Comparison of ENCODE assay signal across 22 cellular contexts in the genomic region with DNA sequence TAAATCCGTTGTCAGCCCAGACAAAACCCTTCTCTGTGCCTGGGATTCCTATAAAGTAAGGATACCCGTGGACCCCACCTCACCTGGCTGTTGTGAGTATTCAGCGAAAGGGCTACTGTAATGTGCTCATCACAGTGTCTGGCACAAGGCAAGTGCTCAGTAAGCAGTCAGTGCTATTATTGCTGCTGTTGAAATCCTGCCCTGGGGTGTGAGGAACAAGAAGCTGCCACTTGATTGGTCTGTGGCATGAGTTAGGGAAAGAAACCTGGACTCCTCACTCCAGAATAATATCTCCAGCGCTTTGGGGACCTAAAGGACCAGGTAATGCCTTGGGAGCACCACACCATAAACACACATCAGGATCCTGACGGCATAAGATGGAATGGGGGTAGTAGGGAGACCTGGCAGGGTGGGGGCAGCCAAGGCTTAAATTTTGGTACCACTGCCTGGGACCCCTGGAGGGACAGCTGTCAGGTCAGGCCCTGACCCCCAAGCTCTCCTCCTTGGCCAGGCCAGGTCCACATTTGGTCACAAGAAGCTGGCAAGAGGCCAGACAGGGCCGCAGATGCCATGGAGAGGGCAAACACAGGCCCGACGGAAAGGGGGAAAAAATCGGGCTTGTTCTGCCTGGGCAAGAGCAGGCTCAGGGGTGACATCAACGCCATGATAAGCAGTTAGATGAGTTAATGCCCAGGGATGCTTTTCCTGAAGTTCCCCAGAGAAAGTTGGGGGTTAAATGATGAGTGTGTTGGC.
DNase-seq lines count a peak whose midpoint lies in the region; ATAC-seq and TF ChIP-seq lines count a peak whose summit lies in the region.
"Had no signal": no experiment of that assay in that cellular context is flagged by ENCODE, and none has a peak within 500 bp of the region (broad histone marks: within the 10 kb centered on the region; RNA-seq: fewer than 3 reads in every experiment).

No MANE protein-coding gene starts in this region.

- H3K4me3 Mint-ChIP-seq in HFFc6, result no peak overlapping the region; the same call in 1 of the 2 replicates
- no peak overlapping the region for H3K4me3 Mint-ChIP-seq in stimulated activated effector memory CD8-positive, alpha-beta T cell treated with anti-CD3 and anti-CD28 coated beads, Interleukin-12 subunit alpha, Interleukin-12 subunit beta, amount 100 ng/mL, for 72 hours
- H3K4me3 Mint-ChIP-seq: natural killer cell treated with Interleukin-12 subunit alpha and Interleukin-12 subunit beta and Interleukin-15 and Interleukin-18, amount 100 ng/mL, for 72 hours; WTC11 had no signal

- ATAC-seq in heart right ventricle, result peak in 2 of 8 donors; percentile 16 to 28
- ATAC-seq in stimulated activated effector memory CD8-positive, alpha-beta T cell treated with anti-CD3 and anti-CD28 coated beads, Interleukin-12 subunit alpha, Interleukin-12 subunit beta, amount 100 ng/mL, for 72 hours, result no peak
- ATAC-seq: natural killer cell treated with Interleukin-12 subunit alpha and Interleukin-12 subunit beta and Interleukin-15 and Interleukin-18, amount 100 ng/mL, for 72 hours; stimulated activated naive CD8-positive, alpha-beta T cell treated with anti-CD3 and anti-CD28 coated beads, Interleukin-15, Interleukin-2, amounts not matched to agents 100 U/mL and 50 U/mL, for 24 hours; WTC11 had no signal

- peaks cover 2% of the 10 kb centered on the region for H3K27me3 Mint-ChIP-seq in HFFc6 (ENCODE audit: insufficient read depth)
- H3K27me3 Mint-ChIP-seq: natural killer cell treated with Interleukin-12 subunit alpha and Interleukin-12 subunit beta and Interleukin-15 and Interleukin-18, amount 100 ng/mL, for 72 hours had no signal

- peaks cover 0 to 4% (median 0%) of the 10 kb centered on the region in 11 donors for H3K9me3 ChIP-seq in heart right ventricle
- H3K9me3 ChIP-seq: BE2C had no signal

- in situ Hi-C loops in brain microvascular endothelial cell (cut with HindIII; ENCODE audit: low pct_ligation_motif_present, low sequenced_read_pairs), result no loop called here

- TF ChIP-seq CTCF in HFFc6 (IDR thresholded peaks at IDR 0.05), result no peak
- TF ChIP-seq CTCF in brain microvascular endothelial cell (IDR thresholded peaks at IDR 0.05; ENCODE audit: low read depth, low read length, missing control alignments), result no peak
- TF ChIP-seq CTCF in heart right ventricle (IDR thresholded peaks at IDR 0.05), result no peak

- WGBS in heart right ventricle, 2 donors, result 70 to 76% methylated on average over 10 of the region's 10 CpGs

- intact Hi-C loops in heart right ventricle (cut with DNase I), result loop anchor here in 4 of 10 donors (2.0 to 10.0 kb wide), 4 partner anchors 53 to 216 kb away; no protein-coding TSS in a partner anchor

- DNase-seq in HFFc6 (no peak), brain microvascular endothelial cell (no peak), heart right ventricle (no peak), iPS-NIHi7 (ENCODE audit: extremely low spot score) (no peak), HPDE6-E6E7 (ENCODE audit: extremely low spot score) (no peak), NCI-H2171 (lab: John Stamatoyannopoulos, UW) (no peak)
- DNase-seq in stimulated activated effector memory CD8-positive, alpha-beta T cell treated with anti-CD3 and anti-CD28 coated beads, Interleukin-12 subunit alpha, Interleukin-12 subunit beta, amount 100 ng/mL, for 72 hours (ENCODE audit: low spot score in 2 of 2), result no peak
- DNase-seq: activated CD4-positive, alpha-beta T cell treated with anti-CD3 and anti-CD28 coated beads, Interleukin-2, amount 50 U/mL, for 48 hours; activated gamma-delta T cell treated with Interleukin-2 at 50 U/mL for 16 hours; BE2C; dorsolateral prefrontal cortex; EL; erythroblast; NCI-H774; stimulated activated CD4-positive, alpha-beta T cell treated with anti-CD3 and anti-CD28 coated beads, Interleukin-1b, Interleukin-23, amount 100 ng/mL, for 48 hours; stimulated activated naive CD8-positive, alpha-beta T cell treated with anti-CD3 and anti-CD28 coated beads, Interleukin-15, Interleukin-2, amounts not matched to agents 100 U/mL and 50 U/mL, for 24 hours; T-helper 9 cell had no signal

- H3K27ac ChIP-seq in brain microvascular endothelial cell, result peak overlapping the region; percentile 27
- H3K27ac ChIP-seq in heart right ventricle, result peak overlapping the region; percentile 11 to 97 (median 76)
- H3K27ac ChIP-seq: parathyroid adenoma, SK-N-MC had no signal

- peaks cover 96% of the 10 kb centered on the region for H3K4me1 Mint-ChIP-seq in HFFc6 (ENCODE audit: low read depth)
- H3K4me1 Mint-ChIP-seq in stimulated activated effector memory CD8-positive, alpha-beta T cell treated with anti-CD3 and anti-CD28 coated beads, Interleukin-12 subunit alpha, Interleukin-12 subunit beta, amount 100 ng/mL, for 72 hours, result peaks cover 49% of the 10 kb centered on the region

- peak overlapping the region; percentile 78 for H3K27ac Mint-ChIP-seq in HFFc6
- peak overlapping the region; percentile 61 for H3K27ac Mint-ChIP-seq in stimulated activated effector memory CD8-positive, alpha-beta T cell treated with anti-CD3 and anti-CD28 coated beads, Interleukin-12 subunit alpha, Interleukin-12 subunit beta, amount 100 ng/mL, for 72 hours

- H3K36me3 ChIP-seq in brain microvascular endothelial cell (replicated peaks) (no peaks in the 10 kb centered on the region), heart right ventricle (no peaks in the 10 kb centered on the region)
- H3K36me3 ChIP-seq: BE2C, tibial nerve had no signal

- H3K36me3 Mint-ChIP-seq in HFFc6 (ENCODE audit: low read depth), result no peaks in the 10 kb centered on the region
- no peaks in the 10 kb centered on the region for H3K36me3 Mint-ChIP-seq in stimulated activated effector memory CD8-positive, alpha-beta T cell treated with anti-CD3 and anti-CD28 coated beads, Interleukin-12 subunit alpha, Interleukin-12 subunit beta, amount 100 ng/mL, for 72 hours
- H3K36me3 Mint-ChIP-seq: natural killer cell treated with Interleukin-12 subunit alpha and Interleukin-12 subunit beta and Interleukin-15 and Interleukin-18, amount 100 ng/mL, for 72 hours had no signal

- no peaks in the 10 kb centered on the region for H3K27me3 ChIP-seq in brain microvascular endothelial cell (replicated peaks)
- H3K27me3 ChIP-seq in heart right ventricle, result no peaks in the 10 kb centered on the region
- H3K27me3 ChIP-seq: BE2C, dorsolateral prefrontal cortex, tibial nerve had no signal

- H3K9me3 Mint-ChIP-seq in HFFc6, result no peaks in the 10 kb centered on the region
- H3K9me3 Mint-ChIP-seq in stimulated activated effector memory CD8-positive, alpha-beta T cell treated with anti-CD3 and anti-CD28 coated beads, Interleukin-12 subunit alpha, Interleukin-12 subunit beta, amount 100 ng/mL, for 72 hours, result no peaks in the 10 kb centered on the region
- H3K9me3 Mint-ChIP-seq: natural killer cell treated with Interleukin-12 subunit alpha and Interleukin-12 subunit beta and Interleukin-15 and Interleukin-18, amount 100 ng/mL, for 72 hours had no signal

- H3K4me1 ChIP-seq in heart right ventricle, result peaks cover 40 to 94% (median 78%) of the 10 kb centered on the region in 9 donors

- H3K4me3 ChIP-seq in brain microvascular endothelial cell (ENCODE audit: low read depth, low read length) (no peak overlapping the region), heart right ventricle (no peak overlapping the region)
- H3K4me3 ChIP-seq: dorsolateral prefrontal cortex, SK-N-MC, tibial nerve had no signal
